ENCODE assay signal across 11 cellular contexts in the genomic region with DNA sequence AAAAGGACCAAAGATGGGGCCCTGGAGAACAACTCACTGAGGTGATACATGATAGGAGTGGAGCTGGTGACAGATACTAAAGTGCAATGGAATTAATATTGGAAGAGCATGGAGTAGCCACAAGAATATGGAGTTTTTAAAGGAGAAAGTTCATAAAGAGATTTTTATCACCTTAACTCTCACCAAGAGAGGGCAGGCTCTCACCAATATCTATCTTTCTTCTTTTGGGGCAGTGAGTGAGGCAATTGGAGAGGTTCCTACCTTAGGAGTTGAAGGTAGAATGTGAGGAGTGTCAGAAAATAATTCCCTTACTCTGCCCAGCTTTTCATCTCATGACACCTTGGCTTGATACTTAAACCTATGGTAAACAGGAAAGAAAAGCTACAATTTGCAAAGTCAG.
A peak's percentile ranks its signal among the peaks of the same experiment; 100 is the strongest.
DNase-seq lines count a peak whose midpoint lies in the region; ATAC-seq lines count a peak whose summit lies in the region.
"Had no signal": no experiment of that assay in that cellular context is flagged by ENCODE, and none has a peak within 500 bp of the region (broad histone marks: within the 10 kb centered on the region; RNA-seq: fewer than 3 reads in every experiment).

No MANE protein-coding gene starts in this region.

- DNase-seq in DMS 273 (lab: John Stamatoyannopoulos, UW; ENCODE audit: unreplicated experiment), result peak; percentile 58
- DNase-seq in DMS 273 treated with DMSO at 0.1 percent for 48 hours (lab: John Stamatoyannopoulos, UW), result no peak
- DNase-seq in adipocyte (ENCODE audit: low read depth), result peak; percentile 28
- peak; percentile 38 for DNase-seq in myocyte (ENCODE audit: low read depth)
- DNase-seq in SIG-M5 (lab: John Stamatoyannopoulos, UW), result no peak
- DNase-seq in NCI-H774 (lab: John Stamatoyannopoulos, UW), result no peak
- DNase-seq: activated gamma-delta T cell; NCI-H1417 treated with DMSO at 0.1 percent for 48 hours; stimulated activated CD4-positive, alpha-beta T cell treated with anti-CD3 and anti-CD28 coated beads, Interleukin-4, amount 100 ng/mL, for 1 hour had no signal

- no peaks in the 10 kb centered on the region for H3K36me3 ChIP-seq in adipocyte (ENCODE audit: control insufficient read depth, insufficient read depth, low read length, severe bottlenecking)

- no peaks in the 10 kb centered on the region for H3K9me3 ChIP-seq in adipocyte (ENCODE audit: control insufficient read depth, low read length)

- no peaks in the 10 kb centered on the region for H3K27me3 ChIP-seq in adipocyte (replicated peaks; ENCODE audit: control insufficient read depth, insufficient read depth, low read length)

- ATAC-seq in HG02885 (IDR thresholded peaks at IDR 0.05; ENCODE audit: poor library complexity, unreplicated experiment) (peak; percentile 61), HG03095 (IDR thresholded peaks at IDR 0.05; ENCODE audit: unreplicated experiment) (no peak)

- no peak overlapping the region for H3K9ac ChIP-seq in adipocyte (ENCODE audit: low read length)

- H3K4me1 ChIP-seq in adipocyte (ENCODE audit: control insufficient read depth, insufficient read depth, low read length), result no peaks in the 10 kb centered on the region

- no peak overlapping the region for H3K4me3 ChIP-seq in adipocyte (ENCODE audit: low read length)

Comparison
In these comparisons a context has a peak if more than half of its experiments do, and no peak if none do; other contexts are left out.
1. DNase-seq: peak in DMS 273 (single experiment), adipocyte (single experiment) and myocyte (single experiment); none in DMS 273 treated with DMSO at 0.1 percent for 48 hours (single experiment), SIG-M5 (single experiment) and NCI-H774 (single experiment).